In the genomic region with DNA sequence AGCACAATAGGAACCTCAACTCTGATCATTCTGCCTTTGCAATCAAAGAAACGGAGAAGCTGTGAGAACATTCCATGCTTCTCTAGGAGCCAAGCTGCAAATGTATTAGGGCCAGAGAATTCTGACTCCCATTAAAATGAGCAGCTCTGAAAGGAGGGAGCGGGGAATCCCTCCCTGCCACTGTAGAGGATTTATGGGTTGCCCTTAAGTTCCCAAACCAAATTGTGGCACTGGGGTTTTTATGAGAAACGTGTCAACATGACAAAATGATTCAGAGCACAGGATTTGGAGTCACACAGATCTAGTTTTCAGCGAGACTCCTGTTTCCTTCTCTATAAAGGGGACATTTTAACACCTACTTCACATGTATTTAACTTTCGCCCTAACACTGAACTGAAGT, we compare ENCODE assay signal across 1 cellular context.
TF ChIP-seq lines count a peak whose summit lies in the region.

No MANE protein-coding gene starts in this region.

TF ChIP-seq in GM23338, 12 proteins besides CTCF, POLR2A, EP300 and RAD21 (continued from another document):
- TF ChIP-seq, protein P1, sequence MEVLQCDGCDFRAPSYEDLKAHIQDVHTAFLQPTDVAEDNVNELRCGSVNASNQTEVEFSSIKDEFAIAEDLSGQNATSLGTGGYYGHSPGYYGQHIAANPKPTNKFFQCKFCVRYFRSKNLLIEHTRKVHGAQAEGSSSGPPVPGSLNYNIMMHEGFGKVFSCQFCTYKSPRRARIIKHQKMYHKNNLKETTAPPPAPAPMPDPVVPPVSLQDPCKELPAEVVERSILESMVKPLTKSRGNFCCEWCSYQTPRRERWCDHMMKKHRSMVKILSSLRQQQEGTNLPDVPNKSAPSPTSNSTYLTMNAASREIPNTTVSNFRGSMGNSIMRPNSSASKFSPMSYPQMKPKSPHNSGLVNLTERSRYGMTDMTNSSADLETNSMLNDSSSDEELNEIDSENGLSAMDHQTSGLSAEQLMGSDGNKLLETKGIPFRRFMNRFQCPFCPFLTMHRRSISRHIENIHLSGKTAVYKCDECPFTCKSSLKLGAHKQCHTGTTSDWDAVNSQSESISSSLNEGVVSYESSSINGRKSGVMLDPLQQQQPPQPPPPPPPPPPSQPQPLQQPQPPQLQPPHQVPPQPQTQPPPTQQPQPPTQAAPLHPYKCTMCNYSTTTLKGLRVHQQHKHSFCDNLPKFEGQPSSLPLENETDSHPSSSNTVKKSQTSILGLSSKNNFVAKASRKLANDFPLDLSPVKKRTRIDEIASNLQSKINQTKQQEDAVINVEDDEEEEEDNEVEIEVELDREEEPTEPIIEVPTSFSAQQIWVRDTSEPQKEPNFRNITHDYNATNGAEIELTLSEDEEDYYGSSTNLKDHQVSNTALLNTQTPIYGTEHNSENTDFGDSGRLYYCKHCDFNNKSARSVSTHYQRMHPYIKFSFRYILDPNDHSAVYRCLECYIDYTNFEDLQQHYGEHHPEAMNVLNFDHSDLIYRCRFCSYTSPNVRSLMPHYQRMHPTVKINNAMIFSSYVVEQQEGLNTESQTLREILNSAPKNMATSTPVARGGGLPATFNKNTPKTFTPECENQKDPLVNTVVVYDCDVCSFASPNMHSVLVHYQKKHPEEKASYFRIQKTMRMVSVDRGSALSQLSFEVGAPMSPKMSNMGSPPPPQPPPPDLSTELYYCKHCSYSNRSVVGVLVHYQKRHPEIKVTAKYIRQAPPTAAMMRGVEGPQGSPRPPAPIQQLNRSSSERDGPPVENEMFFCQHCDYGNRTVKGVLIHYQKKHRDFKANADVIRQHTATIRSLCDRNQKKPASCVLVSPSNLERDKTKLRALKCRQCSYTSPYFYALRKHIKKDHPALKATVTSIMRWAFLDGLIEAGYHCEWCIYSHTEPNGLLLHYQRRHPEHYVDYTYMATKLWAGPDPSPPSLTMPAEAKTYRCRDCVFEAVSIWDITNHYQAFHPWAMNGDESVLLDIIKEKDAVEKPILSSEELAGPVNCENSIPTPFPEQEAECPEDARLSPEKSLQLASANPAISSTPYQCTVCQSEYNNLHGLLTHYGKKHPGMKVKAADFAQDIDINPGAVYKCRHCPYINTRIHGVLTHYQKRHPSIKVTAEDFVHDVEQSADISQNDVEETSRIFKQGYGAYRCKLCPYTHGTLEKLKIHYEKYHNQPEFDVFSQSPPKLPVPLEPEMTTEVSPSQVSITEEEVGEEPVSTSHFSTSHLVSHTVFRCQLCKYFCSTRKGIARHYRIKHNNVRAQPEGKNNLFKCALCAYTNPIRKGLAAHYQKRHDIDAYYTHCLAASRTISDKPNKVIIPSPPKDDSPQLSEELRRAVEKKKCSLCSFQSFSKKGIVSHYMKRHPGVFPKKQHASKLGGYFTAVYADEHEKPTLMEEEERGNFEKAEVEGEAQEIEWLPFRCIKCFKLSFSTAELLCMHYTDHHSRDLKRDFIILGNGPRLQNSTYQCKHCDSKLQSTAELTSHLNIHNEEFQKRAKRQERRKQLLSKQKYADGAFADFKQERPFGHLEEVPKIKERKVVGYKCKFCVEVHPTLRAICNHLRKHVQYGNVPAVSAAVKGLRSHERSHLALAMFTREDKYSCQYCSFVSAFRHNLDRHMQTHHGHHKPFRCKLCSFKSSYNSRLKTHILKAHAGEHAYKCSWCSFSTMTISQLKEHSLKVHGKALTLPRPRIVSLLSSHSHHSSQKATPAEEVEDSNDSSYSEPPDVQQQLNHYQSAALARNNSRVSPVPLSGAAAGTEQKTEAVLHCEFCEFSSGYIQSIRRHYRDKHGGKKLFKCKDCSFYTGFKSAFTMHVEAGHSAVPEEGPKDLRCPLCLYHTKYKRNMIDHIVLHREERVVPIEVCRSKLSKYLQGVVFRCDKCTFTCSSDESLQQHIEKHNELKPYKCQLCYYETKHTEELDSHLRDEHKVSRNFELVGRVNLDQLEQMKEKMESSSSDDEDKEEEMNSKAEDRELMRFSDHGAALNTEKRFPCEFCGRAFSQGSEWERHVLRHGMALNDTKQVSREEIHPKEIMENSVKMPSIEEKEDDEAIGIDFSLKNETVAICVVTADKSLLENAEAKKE (CRISPR knock-in tag; IDR thresholded peaks at IDR 0.05), result no peak
- no peak for TF ChIP-seq POLR2AphosphoS5 (IDR thresholded peaks at IDR 0.05; ENCODE audit: low read depth)
- TF ChIP-seq, protein P2, sequence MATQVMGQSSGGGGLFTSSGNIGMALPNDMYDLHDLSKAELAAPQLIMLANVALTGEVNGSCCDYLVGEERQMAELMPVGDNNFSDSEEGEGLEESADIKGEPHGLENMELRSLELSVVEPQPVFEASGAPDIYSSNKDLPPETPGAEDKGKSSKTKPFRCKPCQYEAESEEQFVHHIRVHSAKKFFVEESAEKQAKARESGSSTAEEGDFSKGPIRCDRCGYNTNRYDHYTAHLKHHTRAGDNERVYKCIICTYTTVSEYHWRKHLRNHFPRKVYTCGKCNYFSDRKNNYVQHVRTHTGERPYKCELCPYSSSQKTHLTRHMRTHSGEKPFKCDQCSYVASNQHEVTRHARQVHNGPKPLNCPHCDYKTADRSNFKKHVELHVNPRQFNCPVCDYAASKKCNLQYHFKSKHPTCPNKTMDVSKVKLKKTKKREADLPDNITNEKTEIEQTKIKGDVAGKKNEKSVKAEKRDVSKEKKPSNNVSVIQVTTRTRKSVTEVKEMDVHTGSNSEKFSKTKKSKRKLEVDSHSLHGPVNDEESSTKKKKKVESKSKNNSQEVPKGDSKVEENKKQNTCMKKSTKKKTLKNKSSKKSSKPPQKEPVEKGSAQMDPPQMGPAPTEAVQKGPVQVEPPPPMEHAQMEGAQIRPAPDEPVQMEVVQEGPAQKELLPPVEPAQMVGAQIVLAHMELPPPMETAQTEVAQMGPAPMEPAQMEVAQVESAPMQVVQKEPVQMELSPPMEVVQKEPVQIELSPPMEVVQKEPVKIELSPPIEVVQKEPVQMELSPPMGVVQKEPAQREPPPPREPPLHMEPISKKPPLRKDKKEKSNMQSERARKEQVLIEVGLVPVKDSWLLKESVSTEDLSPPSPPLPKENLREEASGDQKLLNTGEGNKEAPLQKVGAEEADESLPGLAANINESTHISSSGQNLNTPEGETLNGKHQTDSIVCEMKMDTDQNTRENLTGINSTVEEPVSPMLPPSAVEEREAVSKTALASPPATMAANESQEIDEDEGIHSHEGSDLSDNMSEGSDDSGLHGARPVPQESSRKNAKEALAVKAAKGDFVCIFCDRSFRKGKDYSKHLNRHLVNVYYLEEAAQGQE (IDR thresholded peaks at IDR 0.05; ENCODE audit: unreplicated experiment), result no peak
- no peak for TF ChIP-seq STAT1 (IDR thresholded peaks at IDR 0.05; ENCODE audit: unreplicated experiment)
- no peak for TF ChIP-seq ZNF114 (CRISPR knock-in tag; IDR thresholded peaks at IDR 0.05)
- TF ChIP-seq CREB1 (CRISPR knock-in tag; IDR thresholded peaks at IDR 0.05; ENCODE audit: low read depth), result no peak
- no peak for TF ChIP-seq JUNB (IDR thresholded peaks at IDR 0.05; ENCODE audit: unreplicated experiment)
TF ChIP-seq in GM23338: peak in this region for 0.
